In the genomic region with DNA sequence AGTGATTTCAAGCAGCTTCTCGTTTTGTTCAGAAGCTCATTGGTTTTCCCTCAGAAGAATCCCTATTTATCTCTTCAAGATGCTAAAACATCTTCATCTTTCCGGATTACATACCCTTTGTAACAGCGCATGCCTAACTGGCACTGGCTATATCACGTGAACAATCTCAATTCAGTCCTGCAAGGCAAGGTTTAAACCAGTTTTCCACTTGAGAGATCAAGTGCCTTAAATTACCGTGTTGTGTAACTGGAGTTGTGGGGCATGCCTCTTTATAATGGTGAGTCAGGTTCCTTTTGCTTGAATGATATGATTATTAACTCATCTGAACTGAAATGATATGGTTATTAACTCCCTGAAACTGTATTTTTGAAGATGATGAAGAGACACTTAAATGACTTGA, we compare ENCODE assay signal across 18 cellular contexts.
"Had no signal": no experiment of that assay in that cellular context is flagged by ENCODE, and none has a peak within 500 bp of the region (broad histone marks: within the 10 kb centered on the region; RNA-seq: fewer than 3 reads in every experiment).

No MANE protein-coding gene starts in this region.

- H3K36me3 ChIP-seq: cardiac muscle cell, right atrium auricular region, spleen, thoracic aorta, upper lobe of left lung had no signal

- DNase-seq: activated CD4-positive, alpha-beta T cell treated with anti-CD3 and anti-CD28 coated beads for 1 hour; activated CD4-positive, alpha-beta T cell treated with anti-CD3 and anti-CD28 coated beads, Interleukin-2, amount 50 U/mL, for 1 hour; activated CD8-positive, alpha-beta T cell treated with anti-CD3 and anti-CD28 coated beads, Interleukin-2, amount 10 ng/mL, durations not matched to agents 7 days and 5 days; activated gamma-delta T cell; activated naive CD4-positive, alpha-beta T cell treated with anti-CD3 and anti-CD28 coated beads, Interleukin-2, amount 50 U/mL, for 16 hours; activated naive CD8-positive, alpha-beta T cell treated with anti-CD3 and anti-CD28 coated beads, Interleukin-2, amount 50 U/mL, for 24 hours; foreskin melanocyte; immature natural killer cell; left ventricle myocardium superior; midbrain; natural killer cell; spleen; stimulated activated CD4-positive, alpha-beta T cell treated with anti-CD3 and anti-CD28 coated beads, Interleukin-4, amount 100 ng/mL, for 1 hour; T-helper 9 cell; upper lobe of left lung had no signal

- H3K4me3 ChIP-seq: cardiac muscle cell, right atrium auricular region, spleen, thoracic aorta, upper lobe of left lung had no signal

- H3K27me3 ChIP-seq: cardiac muscle cell, right atrium auricular region, spleen, upper lobe of left lung had no signal

- H3K27ac ChIP-seq: cardiac muscle cell, right atrium auricular region, spleen, thoracic aorta, upper lobe of left lung had no signal

- H3K4me1 ChIP-seq: right atrium auricular region had no signal

- H3K9me3 ChIP-seq: right atrium auricular region, spleen, thoracic aorta, upper lobe of left lung had no signal
